ENCODE assay signal across 8 cellular contexts in genomic region chr10:73251683-73252444, GRCh38. TPM values are rescaled to one million over a fixed set of nuclear protein-coding genes. Genes with fewer than 3 reads are reported as not detected.
DNase-seq lines count a peak whose midpoint lies in the region; ATAC-seq and TF ChIP-seq lines count a peak whose summit lies in the region.

No MANE protein-coding gene starts in this region.

- CTCF ChIA-PET in WTC11 (lab: Charles Lee): interaction anchor here (0.7 to 1.4 kb wide), 3 partner anchors 12 to 257 kb away, joined by 3 to 5 read pairs (median 3); partner anchors contain the start of gene P4HA1

- POLR2A ChIA-PET in WTC11 (lab: Charles Lee): interaction anchor here (0.6 to 1.2 kb wide), 3 partner anchors 84 to 885 kb away, joined by 3 to 5 read pairs (median 5); partner anchors contain the start of genes CFAP70, ECD and FAM149B1

- H3K4me3 Mint-ChIP-seq in WTC11: peak overlapping the region; percentile 95
- H3K4me3 Mint-ChIP-seq in osteocyte (ENCODE audit: unreplicated experiment): peak overlapping the region; percentile 95

- H3K36me3 Mint-ChIP-seq in WTC11 (peaks cover 30% of the 10 kb centered on the region), osteocyte (ENCODE audit: unreplicated experiment) (peaks cover 16% of the 10 kb centered on the region)

- H3K27ac Mint-ChIP-seq in WTC11 (peak overlapping the region; percentile 98), osteocyte (ENCODE audit: unreplicated experiment) (peak overlapping the region; percentile 95)

- H3K4me1 Mint-ChIP-seq in WTC11: peaks cover 28% of the 10 kb centered on the region
- H3K4me1 Mint-ChIP-seq in osteocyte (ENCODE audit: unreplicated experiment): peaks cover 33% of the 10 kb centered on the region

- no peak for TF ChIP-seq CTCF in GM12865 (IDR thresholded peaks at IDR 0.05; ENCODE audit: insufficient read depth, low read depth, low read length, missing control alignments)
- TF ChIP-seq CTCF in WTC11 (IDR thresholded peaks at IDR 0.05): no peak
- no peak for TF ChIP-seq CTCF in fibroblast of pulmonary artery (IDR thresholded peaks at IDR 0.05; ENCODE audit: low read length, missing control alignments)
- no peak for TF ChIP-seq CTCF in osteocyte (IDR thresholded peaks at IDR 0.05)
- TF ChIP-seq CTCF in GM10266 (IDR thresholded peaks at IDR 0.05; ENCODE audit: control insufficient read depth, insufficient read depth, low read depth, missing control alignments): no peak

- peak overlapping the region; percentile 87 for H3K4me3 ChIP-seq in GM12865 (ENCODE audit: low read depth, low read length)
- H3K4me3 ChIP-seq in fibroblast of pulmonary artery (replicated peaks; ENCODE audit: low read depth, low read length): peak overlapping the region; percentile 98

- DNase-seq in GM12865 (ENCODE audit: low read depth): peak; percentile 19
- no peak for DNase-seq in WTC11 (ENCODE audit: low spot score)
- DNase-seq in fibroblast of pulmonary artery (ENCODE audit: low read depth): no peak
- no peak for DNase-seq in osteocyte (ENCODE audit: extremely low spot score, unreplicated experiment)
- no peak for DNase-seq in GM10266 (ENCODE audit: extremely low spot score)
- no peak for DNase-seq in SHP77 treated with DMSO at 0.1 percent for 48 hours (lab: John Stamatoyannopoulos, UW)

- ATAC-seq in HG02884 (IDR thresholded peaks at IDR 0.05; ENCODE audit: unreplicated experiment) (peak; percentile 42), WTC11 (no peak), HG03175 (IDR thresholded peaks at IDR 0.05; ENCODE audit: unreplicated experiment) (no peak)

- H3K9me3 Mint-ChIP-seq in WTC11 (no peaks in the 10 kb centered on the region), osteocyte (ENCODE audit: unreplicated experiment) (no peaks in the 10 kb centered on the region)

- H3K27me3 Mint-ChIP-seq in WTC11 (ENCODE audit: low read depth) (no peaks in the 10 kb centered on the region), osteocyte (ENCODE audit: unreplicated experiment) (no peaks in the 10 kb centered on the region)

TF ChIP-seq in WTC11, 78 proteins besides CTCF, POLR2A, EP300 and RAD21:
- no peak for TF ChIP-seq NFYB (CRISPR knock-in tag; conservative IDR thresholded peaks at IDR 0.05; ENCODE audit: low read depth)
- TF ChIP-seq EMX1 (CRISPR knock-in tag; IDR thresholded peaks at IDR 0.05): 0 out of 2 replicates have a peak, but pooled peaks have one; percentile 21
- TF ChIP-seq, protein P1, sequence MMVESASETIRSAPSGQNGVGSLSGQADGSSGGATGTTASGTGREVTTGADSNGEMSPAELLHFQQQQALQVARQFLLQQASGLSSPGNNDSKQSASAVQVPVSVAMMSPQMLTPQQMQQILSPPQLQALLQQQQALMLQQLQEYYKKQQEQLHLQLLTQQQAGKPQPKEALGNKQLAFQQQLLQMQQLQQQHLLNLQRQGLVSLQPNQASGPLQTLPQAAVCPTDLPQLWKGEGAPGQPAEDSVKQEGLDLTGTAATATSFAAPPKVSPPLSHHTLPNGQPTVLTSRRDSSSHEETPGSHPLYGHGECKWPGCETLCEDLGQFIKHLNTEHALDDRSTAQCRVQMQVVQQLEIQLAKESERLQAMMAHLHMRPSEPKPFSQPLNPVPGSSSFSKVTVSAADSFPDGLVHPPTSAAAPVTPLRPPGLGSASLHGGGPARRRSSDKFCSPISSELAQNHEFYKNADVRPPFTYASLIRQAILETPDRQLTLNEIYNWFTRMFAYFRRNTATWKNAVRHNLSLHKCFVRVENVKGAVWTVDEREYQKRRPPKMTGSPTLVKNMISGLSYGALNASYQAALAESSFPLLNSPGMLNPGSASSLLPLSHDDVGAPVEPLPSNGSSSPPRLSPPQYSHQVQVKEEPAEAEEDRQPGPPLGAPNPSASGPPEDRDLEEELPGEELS (CRISPR knock-in tag; IDR thresholded peaks at IDR 0.05): no peak
- TF ChIP-seq, protein P2, sequence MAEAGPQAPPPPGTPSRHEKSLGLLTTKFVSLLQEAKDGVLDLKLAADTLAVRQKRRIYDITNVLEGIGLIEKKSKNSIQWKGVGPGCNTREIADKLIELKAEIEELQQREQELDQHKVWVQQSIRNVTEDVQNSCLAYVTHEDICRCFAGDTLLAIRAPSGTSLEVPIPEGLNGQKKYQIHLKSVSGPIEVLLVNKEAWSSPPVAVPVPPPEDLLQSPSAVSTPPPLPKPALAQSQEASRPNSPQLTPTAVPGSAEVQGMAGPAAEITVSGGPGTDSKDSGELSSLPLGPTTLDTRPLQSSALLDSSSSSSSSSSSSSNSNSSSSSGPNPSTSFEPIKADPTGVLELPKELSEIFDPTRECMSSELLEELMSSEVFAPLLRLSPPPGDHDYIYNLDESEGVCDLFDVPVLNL (CRISPR knock-in tag; IDR thresholded peaks at IDR 0.05; ENCODE audit: borderline replicate concordance, low read depth): 0 out of 2 replicates have a peak, but pooled peaks have one; percentile 40
- TF ChIP-seq ZNF671 (CRISPR knock-in tag; IDR thresholded peaks at IDR 0.05): no peak
- no peak for TF ChIP-seq FOXP1 (CRISPR knock-in tag; IDR thresholded peaks at IDR 0.05; ENCODE audit: borderline replicate concordance)
- no peak for TF ChIP-seq ZNF121 (CRISPR knock-in tag; IDR thresholded peaks at IDR 0.05)
- TF ChIP-seq, protein P3, sequence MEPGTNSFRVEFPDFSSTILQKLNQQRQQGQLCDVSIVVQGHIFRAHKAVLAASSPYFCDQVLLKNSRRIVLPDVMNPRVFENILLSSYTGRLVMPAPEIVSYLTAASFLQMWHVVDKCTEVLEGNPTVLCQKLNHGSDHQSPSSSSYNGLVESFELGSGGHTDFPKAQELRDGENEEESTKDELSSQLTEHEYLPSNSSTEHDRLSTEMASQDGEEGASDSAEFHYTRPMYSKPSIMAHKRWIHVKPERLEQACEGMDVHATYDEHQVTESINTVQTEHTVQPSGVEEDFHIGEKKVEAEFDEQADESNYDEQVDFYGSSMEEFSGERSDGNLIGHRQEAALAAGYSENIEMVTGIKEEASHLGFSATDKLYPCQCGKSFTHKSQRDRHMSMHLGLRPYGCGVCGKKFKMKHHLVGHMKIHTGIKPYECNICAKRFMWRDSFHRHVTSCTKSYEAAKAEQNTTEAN (CRISPR knock-in tag; IDR thresholded peaks at IDR 0.05): 0 out of 2 replicates have a peak, but pooled peaks have one; percentile 57
- no peak for TF ChIP-seq JUN (CRISPR knock-in tag; IDR thresholded peaks at IDR 0.05)
- TF ChIP-seq, protein P4, sequence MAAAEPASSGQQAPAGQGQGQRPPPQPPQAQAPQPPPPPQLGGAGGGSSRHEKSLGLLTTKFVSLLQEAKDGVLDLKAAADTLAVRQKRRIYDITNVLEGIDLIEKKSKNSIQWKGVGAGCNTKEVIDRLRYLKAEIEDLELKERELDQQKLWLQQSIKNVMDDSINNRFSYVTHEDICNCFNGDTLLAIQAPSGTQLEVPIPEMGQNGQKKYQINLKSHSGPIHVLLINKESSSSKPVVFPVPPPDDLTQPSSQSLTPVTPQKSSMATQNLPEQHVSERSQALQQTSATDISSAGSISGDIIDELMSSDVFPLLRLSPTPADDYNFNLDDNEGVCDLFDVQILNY (CRISPR knock-in tag; IDR thresholded peaks at IDR 0.05): no peak
- TF ChIP-seq GTF2I (CRISPR knock-in tag; conservative IDR thresholded peaks at IDR 0.05): no peak

RNA-seq across cellular contexts. Expression of gene MRPS16, which starts 0.6 kb away (rescaled TPM):
- total RNA-seq in WTC11 (2021): 130 to 157 TPM (median 136 TPM) in 3 replicates
- 63.5 and 78.6 TPM in 2 replicates for total RNA-seq in osteocyte

RNA-seq across cellular contexts. Expression of gene DNAJC9, which starts 4.8 kb away (rescaled TPM):
- total RNA-seq in WTC11 (2021) (30.3 to 32.4 TPM (median 30.8 TPM) in 3 replicates), osteocyte (19.3 and 19.6 TPM in 2 replicates)
